3 cellular contexts compared by ENCODE assay signal in genomic region chr11:69499216-69499945, GRCh38.
TF ChIP-seq lines count a peak whose summit lies in the region.

No MANE protein-coding gene starts in this region.

TF ChIP-seq in SK-N-SH, 30 proteins besides CTCF, POLR2A, EP300 and RAD21:
- TF ChIP-seq ELF1 (IDR thresholded peaks at IDR 0.05) (no peak), TEAD4 (IDR thresholded peaks at IDR 0.05; ENCODE audit: borderline replicate concordance, insufficient read depth) (no peak), USF1 (IDR thresholded peaks at IDR 0.05; ENCODE audit: borderline replicate concordance, low read depth) (no peak), NFIC (IDR thresholded peaks at IDR 0.05; ENCODE audit: borderline replicate concordance) (no peak), TCF12 (IDR thresholded peaks at IDR 0.05) (no peak), EZH2phosphoT487 (IDR thresholded peaks at IDR 0.05; ENCODE audit: borderline replicate concordance, low read depth) (no peak), FOXJ3 (CRISPR knock-in tag; IDR thresholded peaks at IDR 0.05) (no peak), MEF2A (IDR thresholded peaks at IDR 0.05; ENCODE audit: borderline replicate concordance, low read depth) (no peak), USF2 (IDR thresholded peaks at IDR 0.05; ENCODE audit: borderline replicate concordance, low read depth, low read length) (no peak), TAF1 (IDR thresholded peaks at IDR 0.05; ENCODE audit: borderline replicate concordance, low read depth, low read length) (no peak), REST (IDR thresholded peaks at IDR 0.05; ENCODE audit: low read depth, low read length) (no peak)
TF ChIP-seq in SK-N-SH: peak in this region for 0.

TF ChIP-seq in SK-N-SH treated with all-trans-retinoic acid at 6 μM for 48 hours, 23 proteins besides CTCF, POLR2A, EP300 and RAD21:
- TF ChIP-seq PPARA (CRISPR knock-in tag; IDR thresholded peaks at IDR 0.05; ENCODE audit: borderline replicate concordance) (no peak), ZNF565 (CRISPR knock-in tag; conservative IDR thresholded peaks at IDR 0.05; ENCODE audit: low read depth) (no peak), ZFP3 (CRISPR knock-in tag; IDR thresholded peaks at IDR 0.05) (no peak), POU6F1 (CRISPR knock-in tag; IDR thresholded peaks at IDR 0.05; ENCODE audit: borderline replicate concordance, low read depth) (no peak), SNAI2 (CRISPR knock-in tag; IDR thresholded peaks at IDR 0.05) (no peak), ZFP30 (CRISPR knock-in tag; IDR thresholded peaks at IDR 0.05) (no peak), ZNF70 (CRISPR knock-in tag; IDR thresholded peaks at IDR 0.05) (no peak), ZNF8 (CRISPR knock-in tag; IDR thresholded peaks at IDR 0.05) (no peak), PATZ1 (CRISPR knock-in tag; IDR thresholded peaks at IDR 0.05; ENCODE audit: borderline replicate concordance) (no peak), CSDC2 (CRISPR knock-in tag; IDR thresholded peaks at IDR 0.05) (no peak), TCF4 (CRISPR knock-in tag; IDR thresholded peaks at IDR 0.05; ENCODE audit: borderline replicate concordance) (no peak), BACH2 (CRISPR knock-in tag; IDR thresholded peaks at IDR 0.05; ENCODE audit: borderline replicate concordance) (no peak), RARB (CRISPR knock-in tag; IDR thresholded peaks at IDR 0.05) (no peak), ZC3H10 (CRISPR knock-in tag; IDR thresholded peaks at IDR 0.05) (no peak), CSRNP3 (CRISPR knock-in tag; IDR thresholded peaks at IDR 0.05) (no peak), ISL1 (CRISPR knock-in tag; IDR thresholded peaks at IDR 0.05) (no peak), OSR1 (CRISPR knock-in tag; IDR thresholded peaks at IDR 0.05) (no peak), ESRRG (CRISPR knock-in tag; IDR thresholded peaks at IDR 0.05) (no peak), ARNTL (CRISPR knock-in tag; IDR thresholded peaks at IDR 0.05; ENCODE audit: borderline replicate concordance, low read depth) (no peak)
TF ChIP-seq in SK-N-SH treated with all-trans-retinoic acid at 6 μM for 48 hours: peak in this region for 0.

TF ChIP-seq in H1, 55 proteins besides CTCF, POLR2A, EP300 and RAD21:
- TF ChIP-seq GTF2F1 (IDR thresholded peaks at IDR 0.05; ENCODE audit: borderline replicate concordance, low read depth, low read length) (no peak), SRF (IDR thresholded peaks at IDR 0.05; ENCODE audit: low read depth, low read length) (no peak), RFX5 (IDR thresholded peaks at IDR 0.05; ENCODE audit: borderline replicate concordance, low read depth, low read length) (no peak), MAFK (IDR thresholded peaks at IDR 0.05; ENCODE audit: low read depth, low read length) (no peak)
